ENCODE assay signal across 9 cellular contexts in genomic region chr2:33620-34019, GRCh38. TPM values are rescaled to one million over a fixed set of nuclear protein-coding genes. Genes with fewer than 3 reads are reported as not detected.
DNase-seq lines count a peak whose midpoint lies in the region; ATAC-seq and TF ChIP-seq lines count a peak whose summit lies in the region.
"Had no signal": no experiment of that assay in that cellular context is flagged by ENCODE, and none has a peak within 500 bp of the region (broad histone marks: within the 10 kb centered on the region; RNA-seq: fewer than 3 reads in every experiment).

No MANE protein-coding gene starts in this region.

- H3K27ac ChIP-seq in epithelial cell of prostate = peak overlapping the region; percentile 97

- no peak overlapping the region for H3K4me3 Mint-ChIP-seq in type B pancreatic cell

- DNase-seq in LoVo (ENCODE audit: low spot score) = peak; percentile 61
- DNase-seq in activated CD8-positive, alpha-beta memory T cell treated with anti-CD3 and anti-CD28 coated beads, Interleukin-2, amount 50 U/mL, for 24 hours (ENCODE audit: extremely low read depth) = peak; percentile 28
- DNase-seq in epithelial cell of prostate (ENCODE audit: low read depth, low spot score) = peak; percentile 89
- DNase-seq in stimulated activated CD8-positive, alpha-beta memory T cell treated with anti-CD3 and anti-CD28 coated beads, Interleukin-15, amount 100 ng/mL, for 48 hours (ENCODE audit: low read depth in 2 of 2) = peak; percentile 32 to 36
- no peak for DNase-seq in type B pancreatic cell (ENCODE audit: extremely low spot score, unreplicated experiment)
- DNase-seq in NCI-H2029 (lab: John Stamatoyannopoulos, UW) = no peak
- DNase-seq: NCI-H1105 had no signal

- H3K4me1 Mint-ChIP-seq in type B pancreatic cell (ENCODE audit: unreplicated experiment) = no peaks in the 10 kb centered on the region

- no peaks in the 10 kb centered on the region for H3K27me3 Mint-ChIP-seq in type B pancreatic cell

- ATAC-seq in GM19328 (IDR thresholded peaks at IDR 0.05; ENCODE audit: unreplicated experiment) (no peak), GM18861 (IDR thresholded peaks at IDR 0.05; ENCODE audit: unreplicated experiment) (no peak)

- H3K9me3 Mint-ChIP-seq in type B pancreatic cell = no peaks in the 10 kb centered on the region

- no peaks in the 10 kb centered on the region for H3K36me3 Mint-ChIP-seq in type B pancreatic cell

- H3K27ac Mint-ChIP-seq in type B pancreatic cell = no peak overlapping the region

- no peak for TF ChIP-seq CTCF in type B pancreatic cell (conservative IDR thresholded peaks at IDR 0.05)

RNA-seq across cellular contexts. Expression of gene FAM110C, which starts 12.7 kb away (rescaled TPM):
- total RNA-seq in type B pancreatic cell (ENCODE audit: low replicate concordance) = 2.3 and 2.6 TPM in 2 replicates

Comparison
In these comparisons a context has a peak if more than half of its experiments do, and no peak if none do; other contexts are left out.
1. DNase-seq: peak in LoVo (single experiment), activated CD8-positive, alpha-beta memory T cell treated with anti-CD3 and anti-CD28 coated beads, Interleukin-2, amount 50 U/mL, for 24 hours (single experiment), epithelial cell of prostate (single experiment) and stimulated activated CD8-positive, alpha-beta memory T cell treated with anti-CD3 and anti-CD28 coated beads, Interleukin-15, amount 100 ng/mL, for 48 hours (2 of 2); none in type B pancreatic cell (single experiment) and NCI-H2029 (single experiment).